Comparison of ENCODE assay signal across 1 cellular context in the genomic region with DNA sequence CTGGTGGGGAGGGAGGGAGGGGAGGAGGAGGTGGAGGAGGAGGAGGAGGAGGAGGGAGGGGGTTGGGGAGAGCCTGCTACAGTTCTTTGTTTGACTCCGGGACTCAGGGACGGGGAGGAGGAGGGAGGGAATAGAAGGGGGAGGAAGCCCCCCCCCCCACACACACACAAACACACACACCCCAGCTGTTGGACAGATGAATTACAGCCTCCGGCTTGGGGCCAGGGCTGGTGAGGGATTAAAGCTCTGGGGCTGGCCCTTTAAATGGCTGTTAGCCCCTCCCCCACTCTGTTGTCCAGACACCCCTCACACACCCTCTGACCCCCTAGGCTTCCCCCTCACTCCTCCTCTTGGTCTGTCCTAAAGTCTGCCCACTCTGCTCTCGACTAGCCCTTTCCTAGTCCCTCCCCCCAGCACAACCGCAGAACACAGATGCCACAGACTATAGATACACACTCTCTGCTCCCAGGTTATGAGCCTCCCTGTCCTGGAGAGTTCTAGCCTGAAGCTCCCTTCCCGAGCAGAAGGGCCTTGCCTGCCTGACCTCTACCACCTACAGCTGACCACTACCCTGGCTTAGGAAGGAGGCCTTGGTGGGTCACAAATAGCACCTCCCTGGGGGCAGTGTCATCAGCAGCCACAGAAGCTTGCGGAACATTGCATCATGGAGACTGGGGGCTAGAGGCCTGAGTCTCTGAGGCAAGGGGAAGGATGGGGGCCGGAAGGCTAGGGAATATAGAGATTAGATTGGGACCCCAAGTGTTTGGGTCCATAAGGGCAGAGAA.
TF ChIP-seq lines count a peak whose summit lies in the region.

No MANE protein-coding gene starts in this region.

TF ChIP-seq in K562, 482 proteins besides CTCF, POLR2A, EP300 and RAD21 (continued from another document and continues in another):
- TF ChIP-seq, protein P1, sequence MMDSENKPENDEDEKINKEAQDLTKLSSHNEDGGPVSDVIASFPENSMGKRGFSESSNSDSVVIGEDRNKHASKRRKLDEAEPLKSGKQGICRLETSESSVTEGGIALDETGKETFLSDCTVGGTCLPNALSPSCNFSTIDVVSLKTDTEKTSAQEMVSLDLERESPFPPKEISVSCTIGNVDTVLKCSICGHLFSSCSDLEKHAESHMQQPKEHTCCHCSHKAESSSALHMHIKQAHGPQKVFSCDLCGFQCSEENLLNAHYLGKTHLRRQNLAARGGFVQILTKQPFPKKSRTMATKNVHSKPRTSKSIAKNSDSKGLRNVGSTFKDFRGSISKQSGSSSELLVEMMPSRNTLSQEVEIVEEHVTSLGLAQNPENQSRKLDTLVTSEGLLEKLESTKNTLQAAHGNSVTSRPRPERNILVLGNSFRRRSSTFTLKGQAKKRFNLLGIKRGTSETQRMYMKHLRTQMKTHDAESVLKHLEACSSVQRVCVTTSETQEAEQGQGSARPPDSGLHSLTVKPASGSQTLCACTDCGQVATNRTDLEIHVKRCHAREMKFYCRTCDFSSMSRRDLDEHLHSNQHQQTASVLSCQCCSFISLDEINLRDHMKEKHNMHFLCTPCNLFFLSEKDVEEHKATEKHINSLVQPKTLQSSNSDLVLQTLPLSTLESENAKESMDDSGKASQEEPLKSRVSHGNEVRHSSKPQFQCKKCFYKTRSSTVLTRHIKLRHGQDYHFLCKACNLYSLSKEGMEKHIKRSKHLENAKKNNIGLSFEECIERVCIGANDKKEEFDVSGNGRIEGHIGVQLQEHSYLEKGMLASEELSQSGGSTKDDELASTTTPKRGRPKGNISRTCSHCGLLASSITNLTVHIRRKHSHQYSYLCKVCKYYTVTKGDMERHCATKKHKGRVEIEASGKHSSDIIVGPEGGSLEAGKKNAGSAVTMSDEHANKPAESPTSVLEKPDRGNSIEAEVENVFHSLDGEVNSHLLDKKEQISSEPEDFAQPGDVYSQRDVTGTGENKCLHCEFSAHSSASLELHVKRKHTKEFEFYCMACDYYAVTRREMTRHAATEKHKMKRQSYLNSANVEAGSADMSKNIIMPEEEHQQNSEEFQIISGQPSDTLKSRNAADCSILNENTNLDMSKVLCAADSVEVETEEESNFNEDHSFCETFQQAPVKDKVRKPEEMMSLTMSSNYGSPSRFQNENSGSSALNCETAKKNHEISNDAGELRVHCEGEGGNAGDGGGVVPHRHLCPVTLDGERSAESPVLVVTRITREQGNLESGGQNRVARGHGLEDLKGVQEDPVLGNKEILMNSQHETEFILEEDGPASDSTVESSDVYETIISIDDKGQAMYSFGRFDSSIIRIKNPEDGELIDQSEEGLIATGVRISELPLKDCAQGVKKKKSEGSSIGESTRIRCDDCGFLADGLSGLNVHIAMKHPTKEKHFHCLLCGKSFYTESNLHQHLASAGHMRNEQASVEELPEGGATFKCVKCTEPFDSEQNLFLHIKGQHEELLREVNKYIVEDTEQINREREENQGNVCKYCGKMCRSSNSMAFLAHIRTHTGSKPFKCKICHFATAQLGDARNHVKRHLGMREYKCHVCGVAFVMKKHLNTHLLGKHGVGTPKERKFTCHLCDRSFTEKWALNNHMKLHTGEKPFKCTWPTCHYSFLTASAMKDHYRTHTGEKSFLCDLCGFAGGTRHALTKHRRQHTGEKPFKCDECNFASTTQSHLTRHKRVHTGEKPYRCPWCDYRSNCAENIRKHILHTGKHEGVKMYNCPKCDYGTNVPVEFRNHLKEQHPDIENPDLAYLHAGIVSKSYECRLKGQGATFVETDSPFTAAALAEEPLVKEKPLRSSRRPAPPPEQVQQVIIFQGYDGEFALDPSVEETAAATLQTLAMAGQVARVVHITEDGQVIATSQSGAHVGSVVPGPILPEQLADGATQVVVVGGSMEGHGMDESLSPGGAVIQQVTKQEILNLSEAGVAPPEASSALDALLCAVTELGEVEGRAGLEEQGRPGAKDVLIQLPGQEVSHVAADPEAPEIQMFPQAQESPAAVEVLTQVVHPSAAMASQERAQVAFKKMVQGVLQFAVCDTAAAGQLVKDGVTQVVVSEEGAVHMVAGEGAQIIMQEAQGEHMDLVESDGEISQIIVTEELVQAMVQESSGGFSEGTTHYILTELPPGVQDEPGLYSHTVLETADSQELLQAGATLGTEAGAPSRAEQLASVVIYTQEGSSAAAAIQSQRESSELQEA (IDR thresholded peaks at IDR 0.05; ENCODE audit: low read depth) = peak; percentile 60; the same call in 1 of the 2 replicates
- TF ChIP-seq COPS2 (conservative IDR thresholded peaks at IDR 0.05) (no peak), JUN (IDR thresholded peaks at IDR 0.05; ENCODE audit: borderline replicate concordance, low read depth, low read length) (peak; percentile 76; the same call in 1 of the 2 replicates), JUN (CRISPR knock-in tag; IDR thresholded peaks at IDR 0.05; ENCODE audit: borderline replicate concordance) (peak; percentile 32; the same call in 1 of the 2 replicates), ZFX (CRISPR knock-in tag; IDR thresholded peaks at IDR 0.05) (peak; percentile 32; the same call in 1 of the 2 replicates), ZNF76 (CRISPR knock-in tag; IDR thresholded peaks at IDR 0.05; ENCODE audit: borderline replicate concordance) (no peak), NONO (IDR thresholded peaks at IDR 0.05; ENCODE audit: low read depth in 2 of 2, low read length in 1 of 2) (no peak), EGR1 (conservative IDR thresholded peaks at IDR 0.05) (0 out of 2 replicates have a peak, but pooled peaks have one; percentile 11), MYC (IDR thresholded peaks at IDR 0.05; ENCODE audit: low read depth, low read length) (peak; percentile 63), MYC (CRISPR knock-in tag; IDR thresholded peaks at IDR 0.05; ENCODE audit: borderline replicate concordance, low read depth) (no peak), CEBPB (tag; IDR thresholded peaks at IDR 0.05) (peak; percentile 78), TRIM24 (IDR thresholded peaks at IDR 0.05) (peak; percentile 68 to 77; a peak in 2 of 4 replicates), YBX1 (IDR thresholded peaks at IDR 0.05) (no peak), ZNF699 (CRISPR knock-in tag; IDR thresholded peaks at IDR 0.05; ENCODE audit: insufficient replicate concordance) (no peak), JUND (IDR thresholded peaks at IDR 0.05; ENCODE audit: borderline replicate concordance, low read depth, low read length) (peak; percentile 85), JUND (tag; IDR thresholded peaks at IDR 0.05; ENCODE audit: borderline replicate concordance, low read depth, low read length) (peak; percentile 49; the same call in 1 of the 3 replicates), ZSCAN32 (CRISPR knock-in tag; IDR thresholded peaks at IDR 0.05) (peak; percentile 85; the same call in 1 of the 2 replicates), ZNF77 (CRISPR knock-in tag; IDR thresholded peaks at IDR 0.05) (no peak), CBFA2T2 (conservative IDR thresholded peaks at IDR 0.05) (no peak), STAG1 (CRISPR knock-in tag; IDR thresholded peaks at IDR 0.05; ENCODE audit: borderline replicate concordance) (no peak), CREM (IDR thresholded peaks at IDR 0.05; ENCODE audit: low read depth) (0 out of 2 replicates have a peak, but pooled peaks have one; percentile 5), ZNF354B (CRISPR knock-in tag; IDR thresholded peaks at IDR 0.05) (no peak)
- TF ChIP-seq, protein P2, sequence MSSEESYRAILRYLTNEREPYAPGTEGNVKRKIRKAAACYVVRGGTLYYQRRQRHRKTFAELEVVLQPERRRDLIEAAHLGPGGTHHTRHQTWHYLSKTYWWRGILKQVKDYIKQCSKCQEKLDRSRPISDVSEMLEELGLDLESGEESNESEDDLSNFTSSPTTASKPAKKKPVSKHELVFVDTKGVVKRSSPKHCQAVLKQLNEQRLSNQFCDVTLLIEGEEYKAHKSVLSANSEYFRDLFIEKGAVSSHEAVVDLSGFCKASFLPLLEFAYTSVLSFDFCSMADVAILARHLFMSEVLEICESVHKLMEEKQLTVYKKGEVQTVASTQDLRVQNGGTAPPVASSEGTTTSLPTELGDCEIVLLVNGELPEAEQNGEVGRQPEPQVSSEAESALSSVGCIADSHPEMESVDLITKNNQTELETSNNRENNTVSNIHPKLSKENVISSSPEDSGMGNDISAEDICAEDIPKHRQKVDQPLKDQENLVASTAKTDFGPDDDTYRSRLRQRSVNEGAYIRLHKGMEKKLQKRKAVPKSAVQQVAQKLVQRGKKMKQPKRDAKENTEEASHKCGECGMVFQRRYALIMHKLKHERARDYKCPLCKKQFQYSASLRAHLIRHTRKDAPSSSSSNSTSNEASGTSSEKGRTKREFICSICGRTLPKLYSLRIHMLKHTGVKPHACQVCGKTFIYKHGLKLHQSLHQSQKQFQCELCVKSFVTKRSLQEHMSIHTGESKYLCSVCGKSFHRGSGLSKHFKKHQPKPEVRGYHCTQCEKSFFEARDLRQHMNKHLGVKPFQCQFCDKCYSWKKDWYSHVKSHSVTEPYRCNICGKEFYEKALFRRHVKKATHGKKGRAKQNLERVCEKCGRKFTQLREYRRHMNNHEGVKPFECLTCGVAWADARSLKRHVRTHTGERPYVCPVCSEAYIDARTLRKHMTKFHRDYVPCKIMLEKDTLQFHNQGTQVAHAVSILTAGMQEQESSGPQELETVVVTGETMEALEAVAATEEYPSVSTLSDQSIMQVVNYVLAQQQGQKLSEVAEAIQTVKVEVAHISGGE (CRISPR knock-in tag; IDR thresholded peaks at IDR 0.05) = no peak
- TF ChIP-seq, protein P3, sequence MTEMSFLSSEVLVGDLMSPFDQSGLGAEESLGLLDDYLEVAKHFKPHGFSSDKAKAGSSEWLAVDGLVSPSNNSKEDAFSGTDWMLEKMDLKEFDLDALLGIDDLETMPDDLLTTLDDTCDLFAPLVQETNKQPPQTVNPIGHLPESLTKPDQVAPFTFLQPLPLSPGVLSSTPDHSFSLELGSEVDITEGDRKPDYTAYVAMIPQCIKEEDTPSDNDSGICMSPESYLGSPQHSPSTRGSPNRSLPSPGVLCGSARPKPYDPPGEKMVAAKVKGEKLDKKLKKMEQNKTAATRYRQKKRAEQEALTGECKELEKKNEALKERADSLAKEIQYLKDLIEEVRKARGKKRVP (CRISPR knock-in tag; IDR thresholded peaks at IDR 0.05) = peak; percentile 97
- TF ChIP-seq, protein P4, sequence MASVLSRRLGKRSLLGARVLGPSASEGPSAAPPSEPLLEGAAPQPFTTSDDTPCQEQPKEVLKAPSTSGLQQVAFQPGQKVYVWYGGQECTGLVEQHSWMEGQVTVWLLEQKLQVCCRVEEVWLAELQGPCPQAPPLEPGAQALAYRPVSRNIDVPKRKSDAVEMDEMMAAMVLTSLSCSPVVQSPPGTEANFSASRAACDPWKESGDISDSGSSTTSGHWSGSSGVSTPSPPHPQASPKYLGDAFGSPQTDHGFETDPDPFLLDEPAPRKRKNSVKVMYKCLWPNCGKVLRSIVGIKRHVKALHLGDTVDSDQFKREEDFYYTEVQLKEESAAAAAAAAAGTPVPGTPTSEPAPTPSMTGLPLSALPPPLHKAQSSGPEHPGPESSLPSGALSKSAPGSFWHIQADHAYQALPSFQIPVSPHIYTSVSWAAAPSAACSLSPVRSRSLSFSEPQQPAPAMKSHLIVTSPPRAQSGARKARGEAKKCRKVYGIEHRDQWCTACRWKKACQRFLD (CRISPR knock-in tag; IDR thresholded peaks at IDR 0.05) = 0 out of 2 replicates have a peak, but pooled peaks have one; percentile 8
- TF ChIP-seq, protein P5, sequence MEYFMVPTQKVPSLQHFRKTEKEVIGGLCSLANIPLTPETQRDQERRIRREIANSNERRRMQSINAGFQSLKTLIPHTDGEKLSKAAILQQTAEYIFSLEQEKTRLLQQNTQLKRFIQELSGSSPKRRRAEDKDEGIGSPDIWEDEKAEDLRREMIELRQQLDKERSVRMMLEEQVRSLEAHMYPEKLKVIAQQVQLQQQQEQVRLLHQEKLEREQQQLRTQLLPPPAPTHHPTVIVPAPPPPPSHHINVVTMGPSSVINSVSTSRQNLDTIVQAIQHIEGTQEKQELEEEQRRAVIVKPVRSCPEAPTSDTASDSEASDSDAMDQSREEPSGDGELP (CRISPR knock-in tag; IDR thresholded peaks at IDR 0.05; ENCODE audit: borderline replicate concordance) = peak; percentile 90
- TF ChIP-seq, protein P6, sequence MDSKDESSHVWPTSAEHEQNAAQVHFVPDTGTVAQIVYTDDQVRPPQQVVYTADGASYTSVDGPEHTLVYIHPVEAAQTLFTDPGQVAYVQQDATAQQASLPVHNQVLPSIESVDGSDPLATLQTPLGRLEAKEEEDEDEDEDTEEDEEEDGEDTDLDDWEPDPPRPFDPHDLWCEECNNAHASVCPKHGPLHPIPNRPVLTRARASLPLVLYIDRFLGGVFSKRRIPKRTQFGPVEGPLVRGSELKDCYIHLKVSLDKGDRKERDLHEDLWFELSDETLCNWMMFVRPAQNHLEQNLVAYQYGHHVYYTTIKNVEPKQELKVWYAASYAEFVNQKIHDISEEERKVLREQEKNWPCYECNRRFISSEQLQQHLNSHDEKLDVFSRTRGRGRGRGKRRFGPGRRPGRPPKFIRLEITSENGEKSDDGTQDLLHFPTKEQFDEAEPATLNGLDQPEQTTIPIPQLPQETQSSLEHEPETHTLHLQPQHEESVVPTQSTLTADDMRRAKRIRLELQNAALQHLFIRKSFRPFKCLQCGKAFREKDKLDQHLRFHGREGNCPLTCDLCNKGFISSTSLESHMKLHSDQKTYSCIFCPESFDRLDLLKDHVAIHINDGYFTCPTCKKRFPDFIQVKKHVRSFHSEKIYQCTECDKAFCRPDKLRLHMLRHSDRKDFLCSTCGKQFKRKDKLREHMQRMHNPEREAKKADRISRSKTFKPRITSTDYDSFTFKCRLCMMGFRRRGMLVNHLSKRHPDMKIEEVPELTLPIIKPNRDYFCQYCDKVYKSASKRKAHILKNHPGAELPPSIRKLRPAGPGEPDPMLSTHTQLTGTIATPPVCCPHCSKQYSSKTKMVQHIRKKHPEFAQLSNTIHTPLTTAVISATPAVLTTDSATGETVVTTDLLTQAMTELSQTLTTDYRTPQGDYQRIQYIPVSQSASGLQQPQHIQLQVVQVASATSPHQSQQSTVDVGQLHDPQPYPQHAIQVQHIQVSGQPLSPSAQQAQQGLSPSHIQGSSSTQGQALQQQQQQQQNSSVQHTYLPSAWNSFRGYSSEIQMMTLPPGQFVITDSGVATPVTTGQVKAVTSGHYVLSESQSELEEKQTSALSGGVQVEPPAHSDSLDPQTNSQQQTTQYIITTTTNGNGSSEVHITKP (IDR thresholded peaks at IDR 0.05; ENCODE audit: partially characterized antibody) = peak; percentile 92
- TF ChIP-seq, protein P7, sequence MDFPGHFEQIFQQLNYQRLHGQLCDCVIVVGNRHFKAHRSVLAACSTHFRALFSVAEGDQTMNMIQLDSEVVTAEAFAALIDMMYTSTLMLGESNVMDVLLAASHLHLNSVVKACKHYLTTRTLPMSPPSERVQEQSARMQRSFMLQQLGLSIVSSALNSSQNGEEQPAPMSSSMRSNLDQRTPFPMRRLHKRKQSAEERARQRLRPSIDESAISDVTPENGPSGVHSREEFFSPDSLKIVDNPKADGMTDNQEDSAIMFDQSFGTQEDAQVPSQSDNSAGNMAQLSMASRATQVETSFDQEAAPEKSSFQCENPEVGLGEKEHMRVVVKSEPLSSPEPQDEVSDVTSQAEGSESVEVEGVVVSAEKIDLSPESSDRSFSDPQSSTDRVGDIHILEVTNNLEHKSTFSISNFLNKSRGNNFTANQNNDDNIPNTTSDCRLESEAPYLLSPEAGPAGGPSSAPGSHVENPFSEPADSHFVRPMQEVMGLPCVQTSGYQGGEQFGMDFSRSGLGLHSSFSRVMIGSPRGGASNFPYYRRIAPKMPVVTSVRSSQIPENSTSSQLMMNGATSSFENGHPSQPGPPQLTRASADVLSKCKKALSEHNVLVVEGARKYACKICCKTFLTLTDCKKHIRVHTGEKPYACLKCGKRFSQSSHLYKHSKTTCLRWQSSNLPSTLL (IDR thresholded peaks at IDR 0.05) = no peak
- TF ChIP-seq, protein P8, sequence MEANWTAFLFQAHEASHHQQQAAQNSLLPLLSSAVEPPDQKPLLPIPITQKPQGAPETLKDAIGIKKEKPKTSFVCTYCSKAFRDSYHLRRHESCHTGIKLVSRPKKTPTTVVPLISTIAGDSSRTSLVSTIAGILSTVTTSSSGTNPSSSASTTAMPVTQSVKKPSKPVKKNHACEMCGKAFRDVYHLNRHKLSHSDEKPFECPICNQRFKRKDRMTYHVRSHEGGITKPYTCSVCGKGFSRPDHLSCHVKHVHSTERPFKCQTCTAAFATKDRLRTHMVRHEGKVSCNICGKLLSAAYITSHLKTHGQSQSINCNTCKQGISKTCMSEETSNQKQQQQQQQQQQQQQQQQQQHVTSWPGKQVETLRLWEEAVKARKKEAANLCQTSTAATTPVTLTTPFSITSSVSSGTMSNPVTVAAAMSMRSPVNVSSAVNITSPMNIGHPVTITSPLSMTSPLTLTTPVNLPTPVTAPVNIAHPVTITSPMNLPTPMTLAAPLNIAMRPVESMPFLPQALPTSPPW (CRISPR knock-in tag; IDR thresholded peaks at IDR 0.05) = peak; percentile 86
